In genomic region chr5:55306641-55307382, GRCh38 we compare ENCODE assay signal across 8 cellular contexts. TPM values are rescaled to one million over a fixed set of nuclear protein-coding genes. Genes with fewer than 3 reads are reported as not detected.
DNase-seq lines count a peak whose midpoint lies in the region; TF ChIP-seq lines count a peak whose summit lies in the region.

No MANE protein-coding gene starts in this region.

- H3K27ac ChIP-seq in MM.1S (ENCODE audit: low read length) (peak overlapping the region; percentile 84; the same call in 1 of the 2 replicates), trophoblast cell (ENCODE audit: low read depth, low read length) (peak overlapping the region; percentile 88)

- H3K79me2 ChIP-seq in MM.1S (ENCODE audit: low read length) (peaks cover 95% of the 10 kb centered on the region), trophoblast cell (ENCODE audit: control insufficient read depth, insufficient read depth, low read length, poor library complexity) (peaks cover 12% of the 10 kb centered on the region)

- peaks cover 20% of the 10 kb centered on the region for H3K4me1 ChIP-seq in MM.1S (ENCODE audit: low read length)
- peaks cover 0 to 2% of the 10 kb centered on the region in 2 experiments for H3K4me1 ChIP-seq in trophoblast cell (ENCODE audit: control insufficient read depth in 1 of 2, insufficient read depth in 2 of 2, low read length in 2 of 2)

- H4K20me1 ChIP-seq in MM.1S (ENCODE audit: insufficient read depth, low read length) = peaks cover 5% of the 10 kb centered on the region; the same call in 1 of the 2 replicates

- H3K23ac ChIP-seq in trophoblast cell (ENCODE audit: low read length) = no peak overlapping the region

- H3K27me3 ChIP-seq in MM.1S (replicated peaks; ENCODE audit: insufficient read depth, low read length) = no peaks in the 10 kb centered on the region
- no peaks in the 10 kb centered on the region for H3K27me3 ChIP-seq in trophoblast cell (ENCODE audit: insufficient read depth, low read length)

- peak overlapping the region; percentile 47 for H2BK5ac ChIP-seq in trophoblast cell (ENCODE audit: low read depth, low read length, poor library complexity)

- H2BK12ac ChIP-seq in trophoblast cell (ENCODE audit: low read length) = no peak overlapping the region

- peak overlapping the region; percentile 16 for H2BK120ac ChIP-seq in trophoblast cell (ENCODE audit: insufficient read depth, low read length, poor library complexity)

- H3K14ac ChIP-seq in trophoblast cell (ENCODE audit: low read length) = peak overlapping the region; percentile 74

- H3K4me2 ChIP-seq in MM.1S (ENCODE audit: low read depth, low read length) = peak overlapping the region; percentile 89
- peak overlapping the region; percentile 94 for H3K4me2 ChIP-seq in trophoblast cell (ENCODE audit: low read length)

- H3K9ac ChIP-seq in MM.1S (ENCODE audit: low read length) (peak overlapping the region; percentile 95), trophoblast cell (ENCODE audit: low read length) (peak overlapping the region; percentile 95)

- H3K36me3 ChIP-seq in MM.1S (replicated peaks; ENCODE audit: insufficient read depth, low read length) (no peaks in the 10 kb centered on the region; the same call in 1 of the 2 replicates), trophoblast cell (ENCODE audit: control insufficient read depth in 1 of 2, insufficient read depth in 2 of 2, low read length in 2 of 2) (no peaks in the 10 kb centered on the region)

- peak overlapping the region; percentile 89 for H4K8ac ChIP-seq in trophoblast cell (ENCODE audit: low read depth, low read length)

- no CpG with 5 or more reads among the region's 12 CpGs for WGBS in trophoblast cell (ENCODE audit: extremely low coverage, insufficient coverage, insufficient read length)

- H3K4me3 ChIP-seq in MM.1S (ENCODE audit: low read length) (peak overlapping the region; percentile 94), epithelial cell of proximal tubule (ENCODE audit: low read depth, low read length) (peak overlapping the region; percentile 93), trophoblast cell (ENCODE audit: low read depth, low read length) (peak overlapping the region; percentile 81)

- H3K4ac ChIP-seq in trophoblast cell (ENCODE audit: low read depth, low read length) = peak overlapping the region; percentile 30

- DNase-seq in SIG-M5 treated with dmso at 0.1 percent for 504 hours (lab: John Stamatoyannopoulos, UW; ENCODE audit: unreplicated experiment) = peak; percentile 43
- no peak for DNase-seq in SIG-M5 (lab: John Stamatoyannopoulos, UW)
- DNase-seq in MM.1S = no peak
- no peak for DNase-seq in epithelial cell of proximal tubule (ENCODE audit: low read depth)
- peak in 1 of 2 donors; percentile 21 for DNase-seq in trophoblast cell
- no peak for DNase-seq in GOT3 (lab: John Stamatoyannopoulos, UW)
- no peak for DNase-seq in DMS153 (lab: John Stamatoyannopoulos, UW)
- no peak for DNase-seq in effector CD4-positive, alpha-beta T cell

- H3K18ac ChIP-seq in trophoblast cell (ENCODE audit: low read length) = peak overlapping the region; percentile 77

- peak overlapping the region; percentile 69 for H4K91ac ChIP-seq in trophoblast cell (ENCODE audit: low read depth, low read length)

- H2AK5ac ChIP-seq in trophoblast cell (ENCODE audit: low read length) = peak overlapping the region; percentile 38

- H3F3A ChIP-seq in MM.1S (ENCODE audit: insufficient read depth, low read length) = no peaks in the 10 kb centered on the region

- no peaks in the 10 kb centered on the region for H3K9me3 ChIP-seq in MM.1S (replicated peaks; ENCODE audit: insufficient read depth, low read length)
- H3K9me3 ChIP-seq in trophoblast cell (ENCODE audit: insufficient read depth, low read depth, low read length) = no peaks in the 10 kb centered on the region

- TF ChIP-seq CTCF in MM.1S (IDR thresholded peaks at IDR 0.05; ENCODE audit: low read length) (no peak), epithelial cell of proximal tubule (conservative IDR thresholded peaks at IDR 0.05; ENCODE audit: low read depth, low read length) (no peak)

- H2AFZ ChIP-seq in MM.1S (ENCODE audit: low read length) (peak overlapping the region; percentile 95), trophoblast cell (ENCODE audit: insufficient read depth, low read length, poor library complexity) (peak overlapping the region; percentile 69)

- peak overlapping the region; percentile 65 for H4K12ac ChIP-seq in trophoblast cell (ENCODE audit: low read depth, low read length)

- H3K79me1 ChIP-seq in trophoblast cell (ENCODE audit: low read length) = peaks cover 11% of the 10 kb centered on the region

- no peaks in the 10 kb centered on the region for H3K9me2 ChIP-seq in MM.1S (replicated peaks; ENCODE audit: insufficient read depth, low read length)

RNA-seq across cellular contexts. Expression of gene DHX29, which starts 0.7 kb away (rescaled TPM):
- total RNA-seq in epithelial cell of proximal tubule = 17.1 and 22.9 TPM in 2 replicates
- 20.2 and 20.8 TPM in 2 replicates for polyA plus RNA-seq in trophoblast cell (2013)

RNA-seq across cellular contexts. Expression of gene MTREX, which starts 1.0 kb away (rescaled TPM):
- total RNA-seq in epithelial cell of proximal tubule = 76.3 and 91.2 TPM in 2 replicates
- polyA plus RNA-seq in trophoblast cell (2013) = 55.7 and 57.5 TPM in 2 replicates
